In genomic region chrX:37887347-37887746, GRCh38 we compare ENCODE assay signal across 10 cellular contexts.
"Had no signal": no experiment of that assay in that cellular context is flagged by ENCODE, and none has a peak within 500 bp of the region (broad histone marks: within the 10 kb centered on the region; RNA-seq: fewer than 3 reads in every experiment).

No MANE protein-coding gene starts in this region.

- FAIRE-seq: H1, H54, K562 had no signal

- H3K4me3 ChIP-seq: GM23338, K562 had no signal

- H3K27ac ChIP-seq: HL-60 had no signal

- ATAC-seq: GM23338, HCT116, K562 had no signal

- DNase-seq: H9, HFFc6, IMR-90, KG1 had no signal

- H3K4me2 ChIP-seq: GM23338 had no signal

- H2AFZ ChIP-seq: GM23338 had no signal
